8 cellular contexts compared by ENCODE assay signal in the genomic region with DNA sequence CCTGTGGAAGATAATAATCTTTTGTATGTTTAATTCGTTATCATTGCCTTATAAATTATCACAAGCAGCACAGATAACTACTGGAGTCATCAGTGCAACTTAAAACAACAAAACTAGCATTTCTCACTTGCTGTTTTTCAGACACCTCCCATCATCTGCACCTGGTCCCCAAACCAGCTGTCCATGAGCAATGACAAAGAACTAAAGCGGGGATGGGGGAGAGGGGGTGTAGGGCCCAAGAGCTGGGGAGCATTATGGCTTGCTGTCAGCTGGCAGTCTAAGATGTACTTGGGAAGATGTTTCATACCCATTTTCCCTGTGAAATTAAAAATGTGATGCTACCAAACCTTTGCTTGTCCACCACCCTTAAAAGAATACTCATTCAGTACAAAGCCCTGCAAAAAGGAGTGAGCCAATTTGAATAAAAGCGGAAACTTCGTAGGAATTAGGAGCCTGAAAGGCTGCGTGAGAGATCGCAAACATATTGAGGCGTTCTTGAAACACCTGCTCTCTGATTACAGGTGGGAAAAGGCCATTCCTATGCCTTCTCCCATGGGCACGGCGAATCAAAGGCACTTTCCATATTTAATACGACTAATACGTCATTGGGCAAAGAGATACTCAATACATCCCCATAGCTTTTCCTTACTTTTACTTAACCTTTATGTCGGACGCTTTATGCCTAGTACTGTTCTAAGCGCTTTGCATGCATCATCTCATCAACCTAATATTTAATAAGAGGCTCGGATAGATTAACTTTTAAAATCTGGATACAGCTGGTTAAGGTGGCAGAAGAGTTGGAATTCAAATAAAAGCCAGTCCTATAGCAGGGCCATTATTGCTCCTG. TPM values are rescaled to one million over a fixed set of nuclear protein-coding genes. Genes with fewer than 3 reads are reported as not detected.
A peak's percentile ranks its signal among the peaks of the same experiment; 100 is the strongest.
DNase-seq lines count a peak whose midpoint lies in the region; ATAC-seq lines count a peak whose summit lies in the region.

No MANE protein-coding gene starts in this region.

- intact Hi-C loops in activated CD4-positive, alpha-beta memory T cell treated with anti-CD3 and anti-CD28 coated beads for 36 hours (cut with micrococcal nuclease) = loop anchor here (1.0 to 5.0 kb wide), 3 partner anchors 38 to 606 kb away; no protein-coding TSS in a partner anchor

- peak overlapping the region; percentile 94 for H3K4me3 ChIP-seq in CD4-positive, CD25-positive, alpha-beta regulatory T cell (ENCODE audit: low read depth, low read length)
- peak overlapping the region; percentile 77 for H3K4me3 ChIP-seq in Jurkat, Clone E6-1 (ENCODE audit: low read length)
- peak overlapping the region; percentile 75 for H3K4me3 ChIP-seq in iPS-11a (ENCODE audit: low read depth, low read length)

- H3K36me3 Mint-ChIP-seq in CD4-positive, CD25-positive, alpha-beta regulatory T cell = no peaks in the 10 kb centered on the region
- peaks cover 22% of the 10 kb centered on the region for H3K36me3 Mint-ChIP-seq in activated CD4-positive, alpha-beta memory T cell treated with anti-CD3 and anti-CD28 coated beads for 36 hours
- H3K36me3 Mint-ChIP-seq in stimulated activated memory B cell treated with anti-CD40 and anti-IgM and Interleukin-4, amounts not matched to agents 10 μg/mL and 1 μg/mL and 100 μg/mL, for 72 hours = no peaks in the 10 kb centered on the region

- peak in 1 of 3 donors; percentile 23 for DNase-seq in CD4-positive, CD25-positive, alpha-beta regulatory T cell
- DNase-seq in Jurkat, Clone E6-1 (ENCODE audit: low read depth, low spot score) = no peak
- DNase-seq in activated CD4-positive, alpha-beta memory T cell treated with anti-CD3 and anti-CD28 coated beads for 36 hours = peak; percentile 33
- no peak for DNase-seq in DMS114 treated with DMSO at 0.1 percent for 48 hours (lab: John Stamatoyannopoulos, UW; ENCODE audit: unreplicated experiment)
- DNase-seq in EL = no peak

- POLR2A ChIA-PET in activated CD4-positive, alpha-beta memory T cell treated with anti-CD3 and anti-CD28 coated beads for 36 hours (lab: Charles Lee) = interaction anchor here (0.7 to 5.8 kb wide), 17 partner anchors 9 to 680 kb away, joined by 3 to 202 read pairs (median 4); partner anchors contain the start of genes KMT2E and SRPK2

- CTCF ChIA-PET in activated CD4-positive, alpha-beta memory T cell treated with anti-CD3 and anti-CD28 coated beads for 36 hours (lab: Charles Lee) = interaction anchor here (0.7 to 8.0 kb wide), 25 partner anchors 10 to 447 kb away, joined by 3 to 80 read pairs (median 5); partner anchors contain the start of gene KMT2E

- peaks cover 42% of the 10 kb centered on the region for H3K4me1 ChIP-seq in CD4-positive, CD25-positive, alpha-beta regulatory T cell (ENCODE audit: control insufficient read depth, insufficient read depth, low read length, poor library complexity, severe bottlenecking)

- no peaks in the 10 kb centered on the region for H3K27me3 ChIP-seq in CD4-positive, CD25-positive, alpha-beta regulatory T cell (ENCODE audit: control insufficient read depth, insufficient read depth, low read length)

- no peaks in the 10 kb centered on the region for H3K27me3 Mint-ChIP-seq in CD4-positive, CD25-positive, alpha-beta regulatory T cell
- no peaks in the 10 kb centered on the region for H3K27me3 Mint-ChIP-seq in activated CD4-positive, alpha-beta memory T cell treated with anti-CD3 and anti-CD28 coated beads for 36 hours
- H3K27me3 Mint-ChIP-seq in stimulated activated memory B cell treated with anti-CD40 and anti-IgM and Interleukin-4, amounts not matched to agents 10 μg/mL and 1 μg/mL and 100 μg/mL, for 72 hours = no peaks in the 10 kb centered on the region

- peaks cover 31 to 67% (median 49%) of the 10 kb centered on the region in 4 donors for H3K4me1 Mint-ChIP-seq in CD4-positive, CD25-positive, alpha-beta regulatory T cell
- peaks cover 70% of the 10 kb centered on the region for H3K4me1 Mint-ChIP-seq in activated CD4-positive, alpha-beta memory T cell treated with anti-CD3 and anti-CD28 coated beads for 36 hours (ENCODE audit: low read depth)
- H3K4me1 Mint-ChIP-seq in stimulated activated memory B cell treated with anti-CD40 and anti-IgM and Interleukin-4, amounts not matched to agents 10 μg/mL and 1 μg/mL and 100 μg/mL, for 72 hours = peaks cover 43% of the 10 kb centered on the region

- H3K36me3 ChIP-seq in CD4-positive, CD25-positive, alpha-beta regulatory T cell (ENCODE audit: control insufficient read depth, insufficient read depth, low read length) = no peaks in the 10 kb centered on the region

- H3K27ac Mint-ChIP-seq in CD4-positive, CD25-positive, alpha-beta regulatory T cell = peak overlapping the region in 2 of 3 donors; percentile 100
- H3K27ac Mint-ChIP-seq in activated CD4-positive, alpha-beta memory T cell treated with anti-CD3 and anti-CD28 coated beads for 36 hours = peak overlapping the region; percentile 100
- peak overlapping the region; percentile 100 for H3K27ac Mint-ChIP-seq in stimulated activated memory B cell treated with anti-CD40 and anti-IgM and Interleukin-4, amounts not matched to agents 10 μg/mL and 1 μg/mL and 100 μg/mL, for 72 hours

- no peak for ATAC-seq in CD4-positive, CD25-positive, alpha-beta regulatory T cell (ENCODE audit: low read depth in 2 of 2)
- ATAC-seq in stimulated activated memory B cell treated with anti-CD40 and anti-IgM and Interleukin-4, amounts not matched to agents 10 μg/mL and 1 μg/mL and 100 μg/mL, for 72 hours = no peak
- no peak for ATAC-seq in activated CD4-positive, CD25-positive, alpha-beta regulatory T cell treated with anti-CD3 and anti-CD28 coated beads, Interleukin-2, amount 50 U/mL, for 24 hours

- H3K27ac ChIP-seq in CD4-positive, CD25-positive, alpha-beta regulatory T cell (ENCODE audit: insufficient read depth, low read length, poor library complexity, severe bottlenecking) = peak overlapping the region; percentile 98

- no peaks in the 10 kb centered on the region for H3K9me3 Mint-ChIP-seq in CD4-positive, CD25-positive, alpha-beta regulatory T cell
- no peaks in the 10 kb centered on the region for H3K9me3 Mint-ChIP-seq in activated CD4-positive, alpha-beta memory T cell treated with anti-CD3 and anti-CD28 coated beads for 36 hours
- no peaks in the 10 kb centered on the region for H3K9me3 Mint-ChIP-seq in stimulated activated memory B cell treated with anti-CD40 and anti-IgM and Interleukin-4, amounts not matched to agents 10 μg/mL and 1 μg/mL and 100 μg/mL, for 72 hours

- H3K4me3 Mint-ChIP-seq in CD4-positive, CD25-positive, alpha-beta regulatory T cell = peak overlapping the region; percentile 93 to 100 (median 98)
- H3K4me3 Mint-ChIP-seq in activated CD4-positive, alpha-beta memory T cell treated with anti-CD3 and anti-CD28 coated beads for 36 hours = peak overlapping the region; percentile 100
- peak overlapping the region; percentile 100 for H3K4me3 Mint-ChIP-seq in stimulated activated memory B cell treated with anti-CD40 and anti-IgM and Interleukin-4, amounts not matched to agents 10 μg/mL and 1 μg/mL and 100 μg/mL, for 72 hours

- H3K9me3 ChIP-seq in CD4-positive, CD25-positive, alpha-beta regulatory T cell (ENCODE audit: control insufficient read depth in 2 of 2, low read length in 2 of 2) = no peaks in the 10 kb centered on the region

RNA-seq across cellular contexts. Expression of gene KMT2E, which starts 31.0 kb away (rescaled TPM):
- 360 TPM for total RNA-seq in CD4-positive, CD25-positive, alpha-beta regulatory T cell
- 100 to 1,000 TPM; 146 to 197 (median 177) TPM for polyA plus RNA-seq in CD4-positive, CD25-positive, alpha-beta regulatory T cell
- 24.1 TPM for polyA plus RNA-seq in Jurkat, Clone E6-1 (2012; ENCODE audit: insufficient read depth, insufficient read length)
- total RNA-seq in activated CD4-positive, alpha-beta memory T cell treated with anti-CD3 and anti-CD28 coated beads for 36 hours = 10 to 100 TPM; 92.1 to 98.6 TPM
